16 cellular contexts compared by ENCODE assay signal in genomic region chr16:11316331-11317015, GRCh38. TPM values are rescaled to one million over a fixed set of nuclear protein-coding genes. Genes with fewer than 3 reads are reported as not detected.
DNase-seq lines count a peak whose midpoint lies in the region; ATAC-seq and TF ChIP-seq lines count a peak whose summit lies in the region.
"Had no signal": no experiment of that assay in that cellular context is flagged by ENCODE, and none has a peak within 500 bp of the region (broad histone marks: within the 10 kb centered on the region; RNA-seq: fewer than 3 reads in every experiment).

No MANE protein-coding gene starts in this region.

- peak overlapping the region; percentile 85 for H2BK120ac ChIP-seq in neuronal stem cell (ENCODE audit: low read depth, low read length)

- H3K4me3 Mint-ChIP-seq in Caco-2 (ENCODE audit: unreplicated experiment): no peak overlapping the region
- H3K4me3 Mint-ChIP-seq in activated T-helper 17 cell treated with anti-CD3 and anti-CD28 coated beads, Interleukin-2, amount 50 U/mL, for 72 hours: no peak overlapping the region

- TF ChIP-seq CTCF in Caco-2 (IDR thresholded peaks at IDR 0.05; ENCODE audit: insufficient read depth in 1 of 2, low read depth in 1 of 2, low read length in 1 of 2, severe bottlenecking in 1 of 2, unreplicated experiment in 1 of 2) (no peak), OCI-LY3 (IDR thresholded peaks at IDR 0.05; ENCODE audit: low read depth, low read length) (no peak), OCI-LY7 (conservative IDR thresholded peaks at IDR 0.05; ENCODE audit: low read length) (no peak)

- H2AFZ ChIP-seq in OCI-LY3 (ENCODE audit: low read depth, low read length): 0 out of 2 replicates have a peak overlapping the region, but pooled peaks have one; percentile 65
- H2AFZ ChIP-seq in neuronal stem cell (ENCODE audit: low read length): peak overlapping the region; percentile 39
- H2AFZ ChIP-seq in OCI-LY7 (ENCODE audit: low read length): no peak overlapping the region
- H2AFZ ChIP-seq: parathyroid adenoma had no signal

- peak overlapping the region; percentile 54 for H2AK5ac ChIP-seq in neuronal stem cell (ENCODE audit: low read depth, low read length)

- CTCF ChIA-PET in Caco-2 (lab: Charles Lee): no interaction called here
- CTCF ChIA-PET in OCI-LY7 (lab: Charles Lee; ENCODE audit: unreplicated experiment): no interaction called here

- H3K4me1 Mint-ChIP-seq in Caco-2 (ENCODE audit: low read depth, unreplicated experiment): peaks cover 22% of the 10 kb centered on the region
- H3K4me1 Mint-ChIP-seq in activated T-helper 17 cell treated with anti-CD3 and anti-CD28 coated beads, Interleukin-2, amount 50 U/mL, for 72 hours: peaks cover 13% of the 10 kb centered on the region

- POLR2A ChIA-PET in Caco-2 (lab: Charles Lee): no interaction called here
- POLR2A ChIA-PET in OCI-LY7 (lab: Charles Lee): no interaction called here

- no peaks in the 10 kb centered on the region for H3K79me1 ChIP-seq in neuronal stem cell (ENCODE audit: low read depth, low read length)

- peaks cover 12% of the 10 kb centered on the region for H3K36me3 Mint-ChIP-seq in Caco-2 (ENCODE audit: insufficient read depth, unreplicated experiment)
- no peaks in the 10 kb centered on the region for H3K36me3 Mint-ChIP-seq in activated T-helper 17 cell treated with anti-CD3 and anti-CD28 coated beads, Interleukin-2, amount 50 U/mL, for 72 hours (ENCODE audit: low read depth)

- intact Hi-C loops in Caco-2 (cut with micrococcal nuclease; ENCODE audit: unreplicated experiment) (no loop called here), OCI-LY7 (cut with micrococcal nuclease; ENCODE audit: unreplicated experiment) (no loop called here)

- no peak for ATAC-seq in activated T-helper 17 cell treated with anti-CD3 and anti-CD28 coated beads, Interleukin-2, amount 50 U/mL, for 72 hours (replicated peaks)
- ATAC-seq in HG02623 (IDR thresholded peaks at IDR 0.05; ENCODE audit: unreplicated experiment) (no peak), GM18502 (IDR thresholded peaks at IDR 0.05; ENCODE audit: poor library complexity, unreplicated experiment) (no peak)

- no peaks in the 10 kb centered on the region for H3K27me3 ChIP-seq in Caco-2 (replicated peaks; ENCODE audit: control insufficient read depth, insufficient read depth, low read length)
- H3K27me3 ChIP-seq in OCI-LY3 (ENCODE audit: low read depth, low read length): peaks cover 10% of the 10 kb centered on the region
- peaks cover 0 to 4% (median 0%) of the 10 kb centered on the region in 3 experiments for H3K27me3 ChIP-seq in neuronal stem cell (ENCODE audit: control insufficient read depth in 3 of 3, insufficient read depth in 3 of 3, low read depth in 1 of 3, low read length in 3 of 3)
- H3K27me3 ChIP-seq: BE2C had no signal

- no peak overlapping the region for H4K91ac ChIP-seq in neuronal stem cell (ENCODE audit: low read depth, low read length, poor library complexity)

- DNase-seq in Caco-2 (no peak), glomerular visceral epithelial cell (ENCODE audit: extremely low spot score) (peak; percentile 72), neuronal stem cell (ENCODE audit: low spot score) (no peak), OCI-LY7 (ENCODE audit: low spot score) (no peak)
- DNase-seq: BE2C, cortex of kidney, DMS79 had no signal

- H3K4ac ChIP-seq in neuronal stem cell (ENCODE audit: low read length): no peak overlapping the region

- H3K4me3 ChIP-seq in Caco-2 (ENCODE audit: low read depth, low read length) (no peak overlapping the region), OCI-LY3 (ENCODE audit: low read length) (peak overlapping the region; percentile 35; the same call in 1 of the 2 replicates), neuronal stem cell (ENCODE audit: low read length in 2 of 2) (no peak overlapping the region), OCI-LY7 (ENCODE audit: low read depth, low read length, poor library complexity, severe bottlenecking) (no peak overlapping the region)
- H3K4me3 ChIP-seq: thoracic aorta had no signal

- no peaks in the 10 kb centered on the region for H3K79me2 ChIP-seq in OCI-LY3 (ENCODE audit: low read length)
- H3K79me2 ChIP-seq in OCI-LY7 (ENCODE audit: insufficient read depth, low read depth, low read length): no peaks in the 10 kb centered on the region
- H3K79me2 ChIP-seq: parathyroid adenoma had no signal

- H3K36me3 ChIP-seq in Caco-2 (ENCODE audit: control insufficient read depth, insufficient read depth, low read length) (no peaks in the 10 kb centered on the region), OCI-LY3 (replicated peaks; ENCODE audit: low read depth, low read length) (no peaks in the 10 kb centered on the region), neuronal stem cell (replicated peaks in 1 of 2; ENCODE audit: control insufficient read depth in 2 of 2, insufficient read depth in 2 of 2, low read length in 2 of 2) (no peaks in the 10 kb centered on the region), OCI-LY7 (ENCODE audit: insufficient read depth, low read length) (no peaks in the 10 kb centered on the region)
- H3K36me3 ChIP-seq: BE2C, thoracic aorta had no signal

- no CpG with 5 or more reads among the region's 23 CpGs for WGBS in neuronal stem cell (ENCODE audit: extremely low coverage in 2 of 2, insufficient read length in 2 of 2, insufficient replicate concordance in 1 of 2), 2 donors

- no peak overlapping the region for H3K23ac ChIP-seq in neuronal stem cell (ENCODE audit: low read depth, low read length, poor library complexity)

- peak overlapping the region; percentile 61 for H3K27ac Mint-ChIP-seq in Caco-2 (ENCODE audit: unreplicated experiment)
- no peak overlapping the region for H3K27ac Mint-ChIP-seq in activated T-helper 17 cell treated with anti-CD3 and anti-CD28 coated beads, Interleukin-2, amount 50 U/mL, for 72 hours

- H3K4me1 ChIP-seq in Caco-2 (peaks cover 38% of the 10 kb centered on the region), OCI-LY3 (ENCODE audit: low read length) (peaks cover 12% of the 10 kb centered on the region), neuronal stem cell (ENCODE audit: control insufficient read depth in 2 of 2, insufficient read depth in 1 of 2, low read depth in 1 of 2, low read length in 2 of 2) (peaks cover 10 to 33% of the 10 kb centered on the region in 2 donors), OCI-LY7 (ENCODE audit: insufficient read depth, low read length, poor library complexity, severe bottlenecking) (peaks cover 69% of the 10 kb centered on the region)
- H3K4me1 ChIP-seq: BE2C had no signal

- H3K4me2 ChIP-seq in OCI-LY3 (ENCODE audit: low read length) (peak overlapping the region; percentile 52), neuronal stem cell (ENCODE audit: insufficient read depth, low read length, poor library complexity, severe bottlenecking) (no peak overlapping the region), OCI-LY7 (ENCODE audit: low read length) (no peak overlapping the region)

- peak overlapping the region; percentile 67 for H2BK12ac ChIP-seq in neuronal stem cell (ENCODE audit: low read length)

- peak overlapping the region; percentile 95 for H3K18ac ChIP-seq in neuronal stem cell (ENCODE audit: low read length)

- H3K27ac ChIP-seq in OCI-LY3 (ENCODE audit: low read length) (no peak overlapping the region), neuronal stem cell (replicated peaks; ENCODE audit: low read length) (no peak overlapping the region), OCI-LY7 (ENCODE audit: low read depth, low read length, poor library complexity, severe bottlenecking) (no peak overlapping the region)
- H3K27ac ChIP-seq: parathyroid adenoma, thoracic aorta, VCaP had no signal

- H4K20me1 ChIP-seq in OCI-LY3 (ENCODE audit: insufficient read depth, low read length) (no peaks in the 10 kb centered on the region), OCI-LY7 (ENCODE audit: insufficient read depth, low read length) (no peaks in the 10 kb centered on the region)

- H3K9me3 Mint-ChIP-seq in Caco-2 (ENCODE audit: unreplicated experiment): no peaks in the 10 kb centered on the region
- no peaks in the 10 kb centered on the region for H3K9me3 Mint-ChIP-seq in activated T-helper 17 cell treated with anti-CD3 and anti-CD28 coated beads, Interleukin-2, amount 50 U/mL, for 72 hours

- no peaks in the 10 kb centered on the region for H3K27me3 Mint-ChIP-seq in Caco-2 (ENCODE audit: insufficient read depth, unreplicated experiment)
- no peaks in the 10 kb centered on the region for H3K27me3 Mint-ChIP-seq in activated T-helper 17 cell treated with anti-CD3 and anti-CD28 coated beads, Interleukin-2, amount 50 U/mL, for 72 hours

- H3K14ac ChIP-seq in neuronal stem cell (ENCODE audit: low read length): no peak overlapping the region

- no peak overlapping the region for H4K8ac ChIP-seq in neuronal stem cell (ENCODE audit: low read depth, low read length)

- H2BK15ac ChIP-seq in neuronal stem cell (ENCODE audit: low read length): peak overlapping the region; percentile 1

- peak overlapping the region; percentile 35 for H2BK5ac ChIP-seq in neuronal stem cell (ENCODE audit: low read length)

- no peaks in the 10 kb centered on the region for H3K9me2 ChIP-seq in OCI-LY7 (ENCODE audit: insufficient read depth, low read length)

- BruUV-seq in Caco-2 (replicated peaks; lab: Mats Ljungman, UMichigan): no TSS peak
- BruUV-seq in OCI-LY7 (replicated peaks; lab: Mats Ljungman, UMichigan): no TSS peak

- H3K9me3 ChIP-seq in Caco-2 (no peaks in the 10 kb centered on the region), OCI-LY3 (ENCODE audit: insufficient read depth, low read length) (no peaks in the 10 kb centered on the region), neuronal stem cell (replicated peaks in 1 of 2; ENCODE audit: control insufficient read depth in 2 of 2, insufficient read depth in 1 of 2, low read depth in 1 of 2, low read length in 2 of 2) (peaks cover 0 to 2% of the 10 kb centered on the region in 2 donors), OCI-LY7 (ENCODE audit: low read length) (no peaks in the 10 kb centered on the region)
- H3K9me3 ChIP-seq: BE2C, thoracic aorta had no signal

- no peak overlapping the region for H3K9ac ChIP-seq in OCI-LY3 (ENCODE audit: low read length)
- no peak overlapping the region for H3K9ac ChIP-seq in neuronal stem cell (ENCODE audit: low read depth, low read length, poor library complexity)
- H3K9ac ChIP-seq: parathyroid adenoma had no signal

RNA-seq across cellular contexts. Expression of gene RMI2, which starts 28.8 kb away (rescaled TPM):
- total RNA-seq in Caco-2 (2022) (47.4 and 52.7 TPM in 2 replicates), OCI-LY7 (2022) (126 and 157 TPM in 2 replicates)
- 48.2 TPM for polyA plus RNA-seq in neuronal stem cell (2013, experiment 1 of 2)
- 49.5 TPM for polyA plus RNA-seq in neuronal stem cell (2013, experiment 2 of 2)
- total RNA-seq in OCI-LY7 (2014; rRNA removed; shearing (Covaris generic)): 60.4 and 84.5 TPM in 2 replicates
- 10 to 100 TPM; 31.6 to 34.3 TPM for total RNA-seq in activated T-helper 17 cell treated with anti-CD3 and anti-CD28 coated beads, Interleukin-2, amount 50 U/mL, for 72 hours

RNA-seq across cellular contexts. Expression of gene PRM1, which starts 35.3 kb away (rescaled TPM):
- total RNA-seq in Caco-2 (2022): not detected in 2 replicates
- polyA plus RNA-seq in neuronal stem cell (2013, experiment 1 of 2): not detected
- not detected for polyA plus RNA-seq in neuronal stem cell (2013, experiment 2 of 2)
- total RNA-seq in OCI-LY7 (2014; rRNA removed; shearing (Covaris generic)): not detected in 2 replicates
- total RNA-seq in OCI-LY7 (2022): not detected in 2 replicates
- not detected for total RNA-seq in activated T-helper 17 cell treated with anti-CD3 and anti-CD28 coated beads, Interleukin-2, amount 50 U/mL, for 72 hours
- total RNA-seq: fibroblast of lung, SK-MEL-5, thoracic aorta had no signal
- polyA plus RNA-seq: fibroblast of lung had no signal

RNA-seq across cellular contexts. Expression of gene PRM2, which starts 40.2 kb away (rescaled TPM):
- total RNA-seq in Caco-2 (2022) (not detected in 2 replicates), OCI-LY7 (2022) (not detected in 2 replicates)
- polyA plus RNA-seq in neuronal stem cell (2013, experiment 1 of 2): not detected
- polyA plus RNA-seq in neuronal stem cell (2013, experiment 2 of 2): not detected
- total RNA-seq in OCI-LY7 (2014; rRNA removed; shearing (Covaris generic)): not detected in 2 replicates
- not detected for total RNA-seq in activated T-helper 17 cell treated with anti-CD3 and anti-CD28 coated beads, Interleukin-2, amount 50 U/mL, for 72 hours
- total RNA-seq: fibroblast of lung, SK-MEL-5, thoracic aorta had no signal
- polyA plus RNA-seq: fibroblast of lung had no signal

RNA-seq across cellular contexts. Expression of gene PRM3, which starts 43.0 kb away (rescaled TPM):
- not detected in 2 replicates for total RNA-seq in Caco-2 (2022)
- polyA plus RNA-seq in neuronal stem cell (2013, experiment 1 of 2): not detected
- not detected for polyA plus RNA-seq in neuronal stem cell (2013, experiment 2 of 2)
- total RNA-seq in OCI-LY7 (2014; rRNA removed; shearing (Covaris generic)): not detected in 2 replicates
- not detected in 2 replicates for total RNA-seq in OCI-LY7 (2022)
- not detected for total RNA-seq in activated T-helper 17 cell treated with anti-CD3 and anti-CD28 coated beads, Interleukin-2, amount 50 U/mL, for 72 hours
- total RNA-seq: fibroblast of lung, SK-MEL-5, thoracic aorta had no signal
- polyA plus RNA-seq: fibroblast of lung had no signal

RNA-seq across cellular contexts. Expression of gene TNP2, which starts 47.3 kb away (rescaled TPM):
- total RNA-seq in Caco-2 (2022) (not detected in 2 replicates), OCI-LY7 (2022) (not detected in 2 replicates)
- not detected for polyA plus RNA-seq in neuronal stem cell (2013, experiment 1 of 2)
- not detected for polyA plus RNA-seq in neuronal stem cell (2013, experiment 2 of 2)
- total RNA-seq in OCI-LY7 (2014; rRNA removed; shearing (Covaris generic)): not detected in 2 replicates
- not detected for total RNA-seq in activated T-helper 17 cell treated with anti-CD3 and anti-CD28 coated beads, Interleukin-2, amount 50 U/mL, for 72 hours
- total RNA-seq: fibroblast of lung, SK-MEL-5, thoracic aorta had no signal
- polyA plus RNA-seq: fibroblast of lung had no signal
